Comparison of ENCODE assay signal across 28 cellular contexts in genomic region chr7:82417898-82418297, GRCh38.
"Had no signal": no experiment of that assay in that cellular context is flagged by ENCODE, and none has a peak within 500 bp of the region (broad histone marks: within the 10 kb centered on the region; RNA-seq: fewer than 3 reads in every experiment).

No MANE protein-coding gene starts in this region.

- H3K27ac Mint-ChIP-seq: stimulated activated effector memory CD8-positive, alpha-beta T cell treated with anti-CD3 and anti-CD28 coated beads, Interleukin-12 subunit alpha, Interleukin-12 subunit beta, amount 100 ng/mL, for 72 hours; stimulated activated naive B cell treated with anti-CD40 and anti-IgM and Interleukin-4, amounts not matched to agents 10 μg/mL and 1 μg/mL and 100 μg/mL, for 72 hours; stimulated activated naive CD8-positive, alpha-beta T cell treated with anti-CD3 and anti-CD28 coated beads, Interleukin-15, amount 100 ng/mL, for 72 hours; stimulated activated naive CD8-positive, alpha-beta T cell treated with anti-CD3 and anti-CD28 coated beads, Interleukin-15, Interleukin-2, amounts not matched to agents 100 ng/mL and 50 ng/mL, for 24 hours; type B pancreatic cell had no signal

- H3K4me3 Mint-ChIP-seq: stimulated activated effector memory CD8-positive, alpha-beta T cell treated with anti-CD3 and anti-CD28 coated beads, Interleukin-12 subunit alpha, Interleukin-12 subunit beta, amount 100 ng/mL, for 72 hours; stimulated activated naive B cell treated with anti-CD40 and anti-IgM and Interleukin-4, amounts not matched to agents 10 μg/mL and 1 μg/mL and 100 μg/mL, for 72 hours; stimulated activated naive CD8-positive, alpha-beta T cell treated with anti-CD3 and anti-CD28 coated beads, Interleukin-15, amount 100 ng/mL, for 72 hours; stimulated activated naive CD8-positive, alpha-beta T cell treated with anti-CD3 and anti-CD28 coated beads, Interleukin-15, Interleukin-2, amounts not matched to agents 100 ng/mL and 50 ng/mL, for 24 hours; type B pancreatic cell had no signal

- H3K27me3 ChIP-seq: stomach, suprapubic skin, testis, thyroid gland, tibial artery, tibial nerve, transverse colon, upper lobe of left lung, upper lobe of right lung, uterus, vagina had no signal

- FAIRE-seq: urothelium cell line had no signal

- H3K27ac ChIP-seq: stomach, suprapubic skin, testis, thoracic aorta, thyroid gland, tibial artery, tibial nerve, transverse colon, upper lobe of left lung, upper lobe of right lung, uterus, vagina had no signal

- DNase-seq: stimulated activated CD4-positive, alpha-beta T cell treated with anti-CD3 and anti-CD28 coated beads, Interleukin-2, amount 100 ng/mL, for 48 hours; stimulated activated CD4-positive, alpha-beta T cell treated with anti-CD3 and anti-CD28 coated beads, Interleukin-4, amount 100 ng/mL, for 1 hour; stimulated activated CD4-positive, alpha-beta T cell treated with anti-CD3 and anti-CD28 coated beads, Interleukin-4, amount 100 ng/mL, for 24 hours; stimulated activated CD4-positive, alpha-beta T cell treated with anti-CD3 and anti-CD28 coated beads, Interleukin-4, amount 100 ng/mL, for 4 hours; stimulated activated CD8-positive, alpha-beta memory T cell treated with anti-CD3 and anti-CD28 coated beads, Interleukin-4, amount 100 ng/mL, for 48 hours; stimulated activated naive B cell treated with anti-CD40 and anti-IgM and Interleukin-4, amounts not matched to agents 10 μg/mL and 1 μg/mL and 100 μg/mL, for 72 hours; stimulated activated naive CD4-positive, alpha-beta T cell; stimulated activated naive CD4-positive, alpha-beta T cell treated with Interleukin-2 at 50 U/mL for 16 hours; stimulated activated naive CD8-positive, alpha-beta T cell treated with anti-CD3 and anti-CD28 coated beads, Interleukin-15, amount 100 ng/mL, for 72 hours; stimulated activated naive CD8-positive, alpha-beta T cell treated with anti-CD3 and anti-CD28 coated beads, Interleukin-15, Interleukin-2, amounts not matched to agents 100 U/mL and 50 U/mL, for 24 hours; stomach; substantia nigra; testis; thyroid gland; tibial artery; transverse colon; trophoblast cell; upper lobe of left lung; upper lobe of right lung; uterus had no signal

- H3K36me3 ChIP-seq: stomach, suprapubic skin, thoracic aorta, thyroid gland, tibial artery, tibial nerve, transverse colon, upper lobe of left lung, upper lobe of right lung, uterus, vagina had no signal

- H3K36me3 Mint-ChIP-seq: stimulated activated effector memory CD8-positive, alpha-beta T cell treated with anti-CD3 and anti-CD28 coated beads, Interleukin-12 subunit alpha, Interleukin-12 subunit beta, amount 100 ng/mL, for 72 hours; stimulated activated naive B cell treated with anti-CD40 and anti-IgM and Interleukin-4, amounts not matched to agents 10 μg/mL and 1 μg/mL and 100 μg/mL, for 72 hours; type B pancreatic cell had no signal

- H3K4me1 Mint-ChIP-seq: stimulated activated effector memory CD8-positive, alpha-beta T cell treated with anti-CD3 and anti-CD28 coated beads, Interleukin-12 subunit alpha, Interleukin-12 subunit beta, amount 100 ng/mL, for 72 hours; stimulated activated naive B cell treated with anti-CD40 and anti-IgM and Interleukin-4, amounts not matched to agents 10 μg/mL and 1 μg/mL and 100 μg/mL, for 72 hours; stimulated activated naive CD8-positive, alpha-beta T cell treated with anti-CD3 and anti-CD28 coated beads, Interleukin-15, amount 100 ng/mL, for 72 hours had no signal

- H3K4me3 ChIP-seq: stomach, suprapubic skin, testis, thoracic aorta, thyroid gland, tibial artery, tibial nerve, transverse colon, upper lobe of left lung, upper lobe of right lung, uterus, vagina had no signal

- H3K9me3 ChIP-seq: stomach, suprapubic skin, testis, thoracic aorta, thyroid gland, tibial artery, transverse colon, upper lobe of left lung, upper lobe of right lung, uterus, vagina had no signal

- H3K27me3 Mint-ChIP-seq: stimulated activated naive B cell treated with anti-CD40 and anti-IgM and Interleukin-4, amounts not matched to agents 10 μg/mL and 1 μg/mL and 100 μg/mL, for 72 hours; stimulated activated naive CD8-positive, alpha-beta T cell treated with anti-CD3 and anti-CD28 coated beads, Interleukin-15, amount 100 ng/mL, for 72 hours; type B pancreatic cell had no signal

- H3K9me3 Mint-ChIP-seq: stimulated activated effector memory CD8-positive, alpha-beta T cell treated with anti-CD3 and anti-CD28 coated beads, Interleukin-12 subunit alpha, Interleukin-12 subunit beta, amount 100 ng/mL, for 72 hours; stimulated activated naive CD8-positive, alpha-beta T cell treated with anti-CD3 and anti-CD28 coated beads, Interleukin-15, Interleukin-2, amounts not matched to agents 100 ng/mL and 50 ng/mL, for 24 hours; type B pancreatic cell had no signal

- H3K4me1 ChIP-seq: suprapubic skin, testis, tibial nerve, transverse colon, upper lobe of left lung, upper lobe of right lung, uterus, vagina had no signal

- ATAC-seq: stimulated activated effector memory CD8-positive, alpha-beta T cell treated with anti-CD3 and anti-CD28 coated beads, Interleukin-12 subunit alpha, Interleukin-12 subunit beta, amount 100 ng/mL, for 72 hours; stimulated activated naive B cell treated with anti-CD40 and anti-IgM and Interleukin-4, amounts not matched to agents 10 μg/mL and 1 μg/mL and 100 μg/mL, for 72 hours; stimulated activated naive CD8-positive, alpha-beta T cell treated with anti-CD3 and anti-CD28 coated beads, Interleukin-15, amount 100 ng/mL, for 72 hours; stimulated activated naive CD8-positive, alpha-beta T cell treated with anti-CD3 and anti-CD28 coated beads, Interleukin-15, Interleukin-2, amounts not matched to agents 100 U/mL and 50 U/mL, for 24 hours; upper lobe of right lung had no signal
